ENCODE assay signal across 9 cellular contexts in genomic region chr9:136947955-136948510, GRCh38. TPM values are rescaled to one million over a fixed set of nuclear protein-coding genes. Genes with fewer than 3 reads are reported as not detected.
DNase-seq lines count a peak whose midpoint lies in the region; ATAC-seq and TF ChIP-seq lines count a peak whose summit lies in the region.
"Had no signal": no experiment of that assay in that cellular context is flagged by ENCODE, and none has a peak within 500 bp of the region (broad histone marks: within the 10 kb centered on the region; RNA-seq: fewer than 3 reads in every experiment).

No MANE protein-coding gene starts in this region.

- no peaks in the 10 kb centered on the region for H3K36me3 Mint-ChIP-seq in naive B cell

- peaks cover 0 to 34% (median 11%) of the 10 kb centered on the region in 4 donors for H3K4me1 ChIP-seq in Peyer's patch

- TF ChIP-seq CTCF in Peyer's patch (IDR thresholded peaks at IDR 0.05) (peak in 4 of 6 experiments; percentile 33 to 48 (median 42)), epithelial cell of esophagus (IDR thresholded peaks at IDR 0.05; ENCODE audit: insufficient read depth, low read depth, low read length, missing control alignments) (peak; percentile 33)

- peak; percentile 62 for DNase-seq in stimulated activated naive CD8-positive, alpha-beta T cell treated with anti-CD3 and anti-CD28 coated beads, Interleukin-15, Interleukin-2, amounts not matched to agents 100 U/mL and 50 U/mL, for 24 hours
- DNase-seq in stimulated activated naive CD8-positive, alpha-beta T cell treated with anti-CD3 and anti-CD28 coated beads, Interleukin-15, amount 100 ng/mL, for 72 hours: no peak
- DNase-seq in Peyer's patch (peak in 2 of 3 donors; percentile 36 to 75), epithelial cell of esophagus (ENCODE audit: low read depth) (peak; percentile 51), naive B cell (no peak), OCI-M2 (lab: John Stamatoyannopoulos, UW; ENCODE audit: unreplicated experiment) (no peak)
- no peak for DNase-seq in activated CD4-positive, CD25-positive, alpha-beta regulatory T cell treated with anti-CD3 and anti-CD28 coated beads, Interleukin-2, amount 50 U/mL, for 72 hours

- H3K4me3 ChIP-seq in Peyer's patch (no peak overlapping the region), epithelial cell of esophagus (ENCODE audit: low read length) (no peak overlapping the region)

- H3K27me3 Mint-ChIP-seq in stimulated activated naive CD8-positive, alpha-beta T cell treated with anti-CD3 and anti-CD28 coated beads, Interleukin-15, amount 100 ng/mL, for 72 hours: no peaks in the 10 kb centered on the region
- H3K27me3 Mint-ChIP-seq in naive B cell: no peaks in the 10 kb centered on the region

- peaks cover 39% of the 10 kb centered on the region for H3K4me1 Mint-ChIP-seq in stimulated activated naive CD8-positive, alpha-beta T cell treated with anti-CD3 and anti-CD28 coated beads, Interleukin-15, amount 100 ng/mL, for 72 hours
- peaks cover 8 to 20% (median 10%) of the 10 kb centered on the region in 3 donors for H3K4me1 Mint-ChIP-seq in naive B cell

- no peaks in the 10 kb centered on the region for H3K27me3 ChIP-seq in Peyer's patch

- peak overlapping the region in 2 of 4 donors; percentile 66 to 94 for H3K27ac ChIP-seq in Peyer's patch

- H3K27ac Mint-ChIP-seq in stimulated activated naive CD8-positive, alpha-beta T cell treated with anti-CD3 and anti-CD28 coated beads, Interleukin-15, amount 100 ng/mL, for 72 hours: peak overlapping the region in 1 of 2 donors; percentile 48
- H3K27ac Mint-ChIP-seq in naive B cell: peak overlapping the region in 2 of 6 donors; percentile 57 to 90

- H3K36me3 ChIP-seq in Peyer's patch: peaks cover 0 to 2% (median 0%) of the 10 kb centered on the region in 3 donors

- ATAC-seq in stimulated activated naive CD8-positive, alpha-beta T cell treated with anti-CD3 and anti-CD28 coated beads, Interleukin-15, Interleukin-2, amounts not matched to agents 100 U/mL and 50 U/mL, for 24 hours: no peak
- no peak for ATAC-seq in stimulated activated naive CD8-positive, alpha-beta T cell treated with anti-CD3 and anti-CD28 coated beads, Interleukin-15, amount 100 ng/mL, for 72 hours
- ATAC-seq in naive B cell (ENCODE audit: low read depth in 2 of 2): no peak
- ATAC-seq in GM18498 (IDR thresholded peaks at IDR 0.05; ENCODE audit: unreplicated experiment): no peak

- no peaks in the 10 kb centered on the region for H3K9me3 ChIP-seq in Peyer's patch

- no peaks in the 10 kb centered on the region for H3K9me3 Mint-ChIP-seq in stimulated activated naive CD8-positive, alpha-beta T cell treated with anti-CD3 and anti-CD28 coated beads, Interleukin-15, amount 100 ng/mL, for 72 hours
- no peaks in the 10 kb centered on the region for H3K9me3 Mint-ChIP-seq in naive B cell

- peak overlapping the region in 1 of 2 donors; percentile 33 for H3K4me3 Mint-ChIP-seq in stimulated activated naive CD8-positive, alpha-beta T cell treated with anti-CD3 and anti-CD28 coated beads, Interleukin-15, amount 100 ng/mL, for 72 hours
- H3K4me3 Mint-ChIP-seq in naive B cell: peak overlapping the region; percentile 47 to 88 (median 80)

- TF ChIP-seq POLR2A in Peyer's patch (IDR thresholded peaks at IDR 0.05): no peak

RNA-seq across cellular contexts. Expression of gene C8G, which starts 3.0 kb away (rescaled TPM):
- 100 to 1,000 TPM in 1 of 4 donors, 10 to 100 TPM in 2, not detected in 1; 24.9 to 148 (median 66.2) TPM for total RNA-seq in Peyer's patch
- not detected for polyA plus RNA-seq in naive B cell (ENCODE audit: low read depth in 6 of 6)
- total RNA-seq: mononuclear cell had no signal

RNA-seq across cellular contexts. Expression of gene FBXW5, which starts 3.5 kb away (rescaled TPM):
- total RNA-seq in Peyer's patch: 100 to 1,000 TPM; 247 to 470 (median 336) TPM
- polyA plus RNA-seq in naive B cell (ENCODE audit: low read depth in 6 of 6): 100 to 1,000 TPM in 1 of 6 donors, 10 to 100 TPM in 5; 48.2 to 105 (median 55.1) TPM

RNA-seq across cellular contexts. Expression of gene LCN12, which starts 4.0 kb away (rescaled TPM):
- total RNA-seq in Peyer's patch: 1 to 10 TPM in 3 of 4 donors, not detected in 1; 1.8 to 8.7 (median 7.9) TPM
- polyA plus RNA-seq in naive B cell (ENCODE audit: low read depth in 6 of 6): not detected
- total RNA-seq: mononuclear cell had no signal

RNA-seq across cellular contexts. Expression of gene PTGDS, which starts 29.3 kb away (rescaled TPM):
- 10 to 100 TPM in 2 of 4 donors, 1 to 10 TPM in 2; 1.2 to 21.5 (median 7.8) TPM for total RNA-seq in Peyer's patch
- 1 to 10 TPM in 1 of 6 donors, under 1 TPM in 1, not detected in 4; 0.41 to 1.4 TPM for polyA plus RNA-seq in naive B cell (ENCODE audit: low read depth in 6 of 6)

RNA-seq across cellular contexts. Expression of gene LCNL1, which starts 34.8 kb away (rescaled TPM):
- total RNA-seq in Peyer's patch: under 1 TPM in 2 of 4 donors, not detected in 2; 0.28 to 0.83 TPM
- not detected for polyA plus RNA-seq in naive B cell (ENCODE audit: low read depth in 6 of 6)

Comparison
In these comparisons a context has a peak if more than half of its experiments do, and no peak if none do; other contexts are left out.
1. DNase-seq: peak in stimulated activated naive CD8-positive, alpha-beta T cell treated with anti-CD3 and anti-CD28 coated beads, Interleukin-15, Interleukin-2, amounts not matched to agents 100 U/mL and 50 U/mL, for 24 hours (single experiment), Peyer's patch (2 of 3) and epithelial cell of esophagus (single experiment); none in stimulated activated naive CD8-positive, alpha-beta T cell treated with anti-CD3 and anti-CD28 coated beads, Interleukin-15, amount 100 ng/mL, for 72 hours (0 of 2), naive B cell (single experiment), OCI-M2 (single experiment) and activated CD4-positive, CD25-positive, alpha-beta regulatory T cell treated with anti-CD3 and anti-CD28 coated beads, Interleukin-2, amount 50 U/mL, for 72 hours (single experiment).